ENCODE assay signal across 9 cellular contexts in the genomic region with DNA sequence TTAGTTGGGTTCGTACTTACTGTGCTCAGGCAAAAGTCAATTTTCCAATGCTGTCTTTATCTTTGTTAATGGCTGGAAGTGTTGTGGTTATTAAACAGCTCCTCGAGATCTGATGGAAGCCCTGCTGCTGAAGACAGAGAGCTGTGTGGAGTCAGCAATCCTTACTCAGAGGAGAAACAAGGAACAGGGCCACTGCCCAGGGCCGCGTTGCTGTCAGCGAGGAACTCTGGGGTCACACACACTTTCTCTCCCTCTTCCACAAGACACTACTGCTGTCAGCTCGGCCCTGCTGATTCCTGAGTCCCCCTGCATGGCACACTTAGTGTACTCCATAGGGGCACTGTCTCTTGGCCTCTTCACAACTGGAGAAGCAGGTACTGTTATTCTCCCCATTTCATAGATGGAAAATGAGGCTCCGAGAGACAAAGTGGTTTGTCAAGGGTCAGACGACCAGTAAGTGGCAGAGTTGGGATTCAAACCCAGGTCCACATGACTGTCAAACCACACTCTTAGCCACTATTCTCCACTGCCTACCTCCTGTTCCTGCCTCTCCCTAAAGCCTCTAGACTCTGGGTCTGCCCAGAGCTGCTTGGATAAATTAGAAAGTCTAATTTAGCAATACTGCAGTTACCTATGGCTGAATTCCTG. TPM values are rescaled to one million over a fixed set of nuclear protein-coding genes. Genes with fewer than 3 reads are reported as not detected.
A peak's percentile ranks its signal among the peaks of the same experiment; 100 is the strongest.
DNase-seq lines count a peak whose midpoint lies in the region; ATAC-seq and TF ChIP-seq lines count a peak whose summit lies in the region.
"Had no signal": no experiment of that assay in that cellular context is flagged by ENCODE, and none has a peak within 500 bp of the region (broad histone marks: within the 10 kb centered on the region; RNA-seq: fewer than 3 reads in every experiment).

No MANE protein-coding gene starts in this region.

- no peaks in the 10 kb centered on the region for H3K9me3 Mint-ChIP-seq in activated CD8-positive, alpha-beta T cell treated with anti-CD3 and anti-CD28 coated beads, Interleukin-2, amount 10 ng/mL, durations not matched to agents 7 days and 5 days (ENCODE audit: insufficient read depth)
- H3K9me3 Mint-ChIP-seq in naive thymus-derived CD4-positive, alpha-beta T cell, result peaks cover 0 to 4% (median 0%) of the 10 kb centered on the region in 11 donors
- H3K9me3 Mint-ChIP-seq in progenitor cell of endocrine pancreas (ENCODE audit: low read depth), result no peaks in the 10 kb centered on the region

- peak; percentile 59 for DNase-seq in DMS 273 (lab: John Stamatoyannopoulos, UW; ENCODE audit: unreplicated experiment)
- no peak for DNase-seq in activated CD8-positive, alpha-beta T cell treated with anti-CD3 and anti-CD28 coated beads, Interleukin-2, amount 10 ng/mL, durations not matched to agents 7 days and 5 days
- no peak for DNase-seq in naive thymus-derived CD4-positive, alpha-beta T cell
- DNase-seq in progenitor cell of endocrine pancreas (ENCODE audit: low spot score, unreplicated experiment), result no peak
- no peak for DNase-seq in central memory CD4-positive, alpha-beta T cell
- no peak for DNase-seq in NCI-H1092 (lab: John Stamatoyannopoulos, UW)
- DNase-seq: NCI-H2227 treated with DMSO at 0.1 percent for 48 hours had no signal

- H3K4me3 Mint-ChIP-seq in activated CD8-positive, alpha-beta T cell treated with anti-CD3 and anti-CD28 coated beads, Interleukin-2, amount 10 ng/mL, durations not matched to agents 7 days and 5 days, result no peak overlapping the region
- H3K4me3 Mint-ChIP-seq in naive thymus-derived CD4-positive, alpha-beta T cell, result peak overlapping the region in 3 of 10 donors; percentile 7 to 67 (median 58)
- H3K4me3 Mint-ChIP-seq in progenitor cell of endocrine pancreas (ENCODE audit: low read depth), result no peak overlapping the region

- H3K4me1 ChIP-seq in naive thymus-derived CD4-positive, alpha-beta T cell (ENCODE audit: control insufficient read depth in 2 of 2, insufficient read depth in 2 of 2, low read length in 2 of 2), result peaks cover 17 to 29% of the 10 kb centered on the region in 2 donors

- no peaks in the 10 kb centered on the region for H3K36me3 ChIP-seq in naive thymus-derived CD4-positive, alpha-beta T cell (ENCODE audit: control insufficient read depth in 2 of 3, insufficient read depth in 3 of 3, low read length in 3 of 3)

- peaks cover 1% of the 10 kb centered on the region for H3K36me3 Mint-ChIP-seq in activated CD8-positive, alpha-beta T cell treated with anti-CD3 and anti-CD28 coated beads, Interleukin-2, amount 10 ng/mL, durations not matched to agents 7 days and 5 days (ENCODE audit: low read depth)
- H3K36me3 Mint-ChIP-seq in naive thymus-derived CD4-positive, alpha-beta T cell, result peaks cover 0 to 10% (median 0%) of the 10 kb centered on the region in 5 donors
- H3K36me3 Mint-ChIP-seq in progenitor cell of endocrine pancreas (ENCODE audit: insufficient read depth), result no peaks in the 10 kb centered on the region

- H3K4me1 Mint-ChIP-seq in activated CD8-positive, alpha-beta T cell treated with anti-CD3 and anti-CD28 coated beads, Interleukin-2, amount 10 ng/mL, durations not matched to agents 7 days and 5 days (ENCODE audit: low read depth), result peaks cover 54% of the 10 kb centered on the region
- H3K4me1 Mint-ChIP-seq in naive thymus-derived CD4-positive, alpha-beta T cell, result peaks cover 39 to 72% (median 58%) of the 10 kb centered on the region in 7 donors
- peaks cover 50% of the 10 kb centered on the region for H3K4me1 Mint-ChIP-seq in progenitor cell of endocrine pancreas (ENCODE audit: low read depth)

- no peak for TF ChIP-seq CTCF in progenitor cell of endocrine pancreas (IDR thresholded peaks at IDR 0.05; ENCODE audit: unreplicated experiment)

- CTCF ChIA-PET in activated CD8-positive, alpha-beta T cell treated with anti-CD3 and anti-CD28 coated beads, Interleukin-2, amount 10 ng/mL, durations not matched to agents 7 days and 5 days (lab: Charles Lee), result interaction anchor here (0.8 to 3.8 kb wide), 10 partner anchors 10 to 96 kb away, joined by 3 to 25 read pairs (median 4); no protein-coding TSS in a partner anchor
- CTCF ChIA-PET in naive thymus-derived CD4-positive, alpha-beta T cell (lab: Charles Lee), result interaction anchor here (1.2 to 1.3 kb wide), 2 partner anchors 8 to 59 kb away, joined by 3 to 4 read pairs; no protein-coding TSS in a partner anchor

- peak overlapping the region; percentile 60 for H3K27ac Mint-ChIP-seq in activated CD8-positive, alpha-beta T cell treated with anti-CD3 and anti-CD28 coated beads, Interleukin-2, amount 10 ng/mL, durations not matched to agents 7 days and 5 days
- H3K27ac Mint-ChIP-seq in naive thymus-derived CD4-positive, alpha-beta T cell, result peak overlapping the region; percentile 79 to 98 (median 89)
- no peak overlapping the region for H3K27ac Mint-ChIP-seq in progenitor cell of endocrine pancreas

- intact Hi-C loops in naive thymus-derived CD4-positive, alpha-beta T cell (cut with micrococcal nuclease), result loop anchor here (1.0 to 2.0 kb wide), 4 partner anchors 9 to 76 kb away; partner anchors contain the start of genes BBIP1 (in 1 of the 2) and SHOC2 (in 1 of the 2)

- POLR2A ChIA-PET in activated CD8-positive, alpha-beta T cell treated with anti-CD3 and anti-CD28 coated beads, Interleukin-2, amount 10 ng/mL, durations not matched to agents 7 days and 5 days (lab: Charles Lee), result interaction anchor here (0.9 to 2.5 kb wide), 8 partner anchors 10 to 48 kb away, joined by 3 to 12 read pairs (median 7); partner anchors contain the start of gene PDCD4
- POLR2A ChIA-PET in naive thymus-derived CD4-positive, alpha-beta T cell (lab: Charles Lee), result interaction anchor here (0.8 to 4.1 kb wide), 8 partner anchors 9 to 38 kb away, joined by 3 to 32 read pairs (median 8); partner anchors contain the start of gene PDCD4

- no peaks in the 10 kb centered on the region for H3K27me3 Mint-ChIP-seq in activated CD8-positive, alpha-beta T cell treated with anti-CD3 and anti-CD28 coated beads, Interleukin-2, amount 10 ng/mL, durations not matched to agents 7 days and 5 days (ENCODE audit: low read depth)
- no peaks in the 10 kb centered on the region for H3K27me3 Mint-ChIP-seq in naive thymus-derived CD4-positive, alpha-beta T cell
- no peaks in the 10 kb centered on the region for H3K27me3 Mint-ChIP-seq in progenitor cell of endocrine pancreas

- H3K9me3 ChIP-seq in naive thymus-derived CD4-positive, alpha-beta T cell (ENCODE audit: control insufficient read depth in 2 of 3, low read length in 3 of 3), result no peaks in the 10 kb centered on the region

- no peak overlapping the region for H3K4me3 ChIP-seq in naive thymus-derived CD4-positive, alpha-beta T cell (ENCODE audit: low read length)

- no peaks in the 10 kb centered on the region for H3K27me3 ChIP-seq in naive thymus-derived CD4-positive, alpha-beta T cell (ENCODE audit: control insufficient read depth in 2 of 2, insufficient read depth in 2 of 2, low read length in 2 of 2)

- ATAC-seq in GM21528 (IDR thresholded peaks at IDR 0.05; ENCODE audit: low FRiP score, unreplicated experiment) (peak; percentile 10), GM18861 (IDR thresholded peaks at IDR 0.05; ENCODE audit: unreplicated experiment) (no peak)
- peak; percentile 13 for ATAC-seq in activated CD8-positive, alpha-beta T cell treated with anti-CD3 and anti-CD28 coated beads, Interleukin-2, amount 10 ng/mL, durations not matched to agents 7 days and 5 days
- ATAC-seq in naive thymus-derived CD4-positive, alpha-beta T cell, result no peak

- H3K27ac ChIP-seq in naive thymus-derived CD4-positive, alpha-beta T cell (ENCODE audit: low read depth, low read length), result peak overlapping the region; percentile 40

RNA-seq across cellular contexts. Expression of gene PDCD4, which starts 29.3 kb away (rescaled TPM):
- 10 to 100 TPM; 97.1 to 98.4 TPM for total RNA-seq in activated CD8-positive, alpha-beta T cell treated with anti-CD3 and anti-CD28 coated beads, Interleukin-2, amount 10 ng/mL, durations not matched to agents 7 days and 5 days
- total RNA-seq in naive thymus-derived CD4-positive, alpha-beta T cell, result 100 to 1,000 TPM in 4 of 5 experiments, 10 to 100 TPM in 1; 93.7 to 283 (median 223) TPM
- polyA plus RNA-seq in naive thymus-derived CD4-positive, alpha-beta T cell, result 100 to 1,000 TPM; 253 to 295 TPM
- 152 and 172 TPM in 2 replicates for total RNA-seq in progenitor cell of endocrine pancreas

Comparison
In these comparisons a context has a peak if more than half of its experiments do, and no peak if none do; other contexts are left out.
1. ATAC-seq: peak in GM21528 (single experiment) and activated CD8-positive, alpha-beta T cell treated with anti-CD3 and anti-CD28 coated beads, Interleukin-2, amount 10 ng/mL, durations not matched to agents 7 days and 5 days (single experiment); none in naive thymus-derived CD4-positive, alpha-beta T cell (single experiment) and GM18861 (single experiment).